Comparison of ENCODE assay signal across 20 cellular contexts in the genomic region with DNA sequence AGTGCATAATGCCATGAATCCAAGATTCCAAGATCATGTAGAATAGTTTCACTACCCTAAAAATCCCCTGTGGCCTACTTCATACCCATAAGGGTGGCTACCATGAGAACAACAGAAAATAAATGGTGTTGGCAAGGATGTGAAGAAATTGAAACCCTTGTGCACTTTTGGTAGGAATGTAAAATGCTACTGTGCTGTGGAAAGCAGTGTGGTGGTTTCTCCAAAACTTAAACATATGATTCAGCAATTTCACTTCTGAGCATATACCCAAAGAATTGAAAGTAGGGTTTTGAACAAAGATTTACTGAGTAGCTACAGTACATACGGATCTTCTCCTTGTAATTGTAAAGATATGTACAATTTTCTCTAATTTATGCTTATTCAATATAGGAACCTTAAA.
"Had no signal": no experiment of that assay in that cellular context is flagged by ENCODE, and none has a peak within 500 bp of the region (broad histone marks: within the 10 kb centered on the region; RNA-seq: fewer than 3 reads in every experiment).

No MANE protein-coding gene starts in this region.

- H3K36me3 ChIP-seq: brain microvascular endothelial cell, gastroesophageal sphincter, heart right ventricle, prostate gland, right atrium auricular region, vagina had no signal

- DNase-seq: activated CD4-positive, alpha-beta T cell treated with anti-CD3 and anti-CD28 coated beads, Interleukin-2, amount 50 U/mL, for 48 hours; activated naive CD4-positive, alpha-beta T cell treated with Interleukin-2 at 50 U/mL for 16 hours; activated naive CD8-positive, alpha-beta T cell treated with anti-CD3 and anti-CD28 coated beads, Interleukin-2, amount 10 ng/mL, durations not matched to agents 7 days and 5 days; amygdala; brain microvascular endothelial cell; central memory CD4-positive, alpha-beta T cell; heart right ventricle; left ventricle myocardium superior; stimulated activated CD4-positive, alpha-beta T cell treated with anti-CD3 and anti-CD28 coated beads, Interleukin-15, amount 100 ng/mL, for 24 hours; stimulated activated CD4-positive, alpha-beta T cell treated with anti-CD3 and anti-CD28 coated beads, Interleukin-2, amount 100 ng/mL, for 48 hours; T1000 had no signal

- H3K4me1 ChIP-seq: gastroesophageal sphincter, prostate gland, right atrium auricular region, tibial nerve, vagina had no signal

- H3K27ac ChIP-seq: brain microvascular endothelial cell, coronary artery, gastroesophageal sphincter, heart right ventricle, prostate gland, right atrium auricular region, skin epidermis, tibial nerve, vagina had no signal

- H3K27ac Mint-ChIP-seq: activated naive CD8-positive, alpha-beta T cell treated with anti-CD3 and anti-CD28 coated beads, Interleukin-2, amount 10 ng/mL, durations not matched to agents 7 days and 5 days; activated T-helper 2 cell treated with anti-CD3 and anti-CD28 coated beads, Interferon-gamma antibody, Interleukin-2, Interleukin-4, amounts not matched to agents 10 μg/mL and 5 μg/mL and 100 μg/mL, durations not matched to agents 14 hours and 24 hours and 36 hours; stimulated activated naive CD8-positive, alpha-beta T cell treated with anti-CD3 and anti-CD28 coated beads, Interleukin-15, Interleukin-2, amounts not matched to agents 100 ng/mL and 50 ng/mL, for 24 hours had no signal

- H3K27me3 ChIP-seq: brain microvascular endothelial cell, gastroesophageal sphincter, heart right ventricle, right atrium auricular region, tibial nerve, vagina had no signal

- H3K9me3 ChIP-seq: gastroesophageal sphincter, prostate gland, right atrium auricular region, vagina had no signal

- H3K36me3 Mint-ChIP-seq: activated naive CD8-positive, alpha-beta T cell treated with anti-CD3 and anti-CD28 coated beads, Interleukin-2, amount 10 ng/mL, durations not matched to agents 7 days and 5 days had no signal

- H3K4me1 Mint-ChIP-seq: activated naive CD8-positive, alpha-beta T cell treated with anti-CD3 and anti-CD28 coated beads, Interleukin-2, amount 10 ng/mL, durations not matched to agents 7 days and 5 days had no signal

- ATAC-seq: gastroesophageal sphincter, heart right ventricle, left ventricle myocardium superior had no signal

- H3K4me3 Mint-ChIP-seq: activated naive CD8-positive, alpha-beta T cell treated with anti-CD3 and anti-CD28 coated beads, Interleukin-2, amount 10 ng/mL, durations not matched to agents 7 days and 5 days; stimulated activated naive CD8-positive, alpha-beta T cell treated with anti-CD3 and anti-CD28 coated beads, Interleukin-15, Interleukin-2, amounts not matched to agents 100 ng/mL and 50 ng/mL, for 24 hours had no signal

- H3K4me3 ChIP-seq: coronary artery, gastroesophageal sphincter, heart right ventricle, prostate gland, right atrium auricular region, skin epidermis, tibial nerve, vagina had no signal
